Comparison of ENCODE assay signal across 18 cellular contexts in genomic region chr17:69423450-69423849, GRCh38. TPM values are rescaled to one million over a fixed set of nuclear protein-coding genes. Genes with fewer than 3 reads are reported as not detected.
DNase-seq lines count a peak whose midpoint lies in the region; ATAC-seq, FAIRE-seq and TF ChIP-seq lines count a peak whose summit lies in the region.
"Had no signal": no experiment of that assay in that cellular context is flagged by ENCODE, and none has a peak within 500 bp of the region (broad histone marks: within the 10 kb centered on the region; RNA-seq: fewer than 3 reads in every experiment).

No MANE protein-coding gene starts in this region.

- no peak for ATAC-seq in T-helper 17 cell
- no peak for ATAC-seq in stimulated activated memory B cell treated with anti-CD40 and anti-IgM and Interleukin-4, amounts not matched to agents 10 μg/mL and 1 μg/mL and 100 μg/mL, for 72 hours
- ATAC-seq: left lobe of liver had no signal

- no peaks in the 10 kb centered on the region for H3K27me3 ChIP-seq in astrocyte (ENCODE audit: insufficient read depth, low read length)

- H3K27ac Mint-ChIP-seq in activated T-cell treated with anti-CD3 and anti-CD28 coated beads, Interleukin-2, amount 50 U/mL, for 24 hours: peak overlapping the region; percentile 81
- peak overlapping the region; percentile 27 for H3K27ac Mint-ChIP-seq in T-helper 17 cell
- peak overlapping the region; percentile 22 for H3K27ac Mint-ChIP-seq in astrocyte (ENCODE audit: unreplicated experiment)
- H3K27ac Mint-ChIP-seq in stimulated activated memory B cell treated with anti-CD40 and anti-IgM and Interleukin-4, amounts not matched to agents 10 μg/mL and 1 μg/mL and 100 μg/mL, for 72 hours: peak overlapping the region; percentile 33

- H3K9me3 ChIP-seq in T-helper 17 cell (ENCODE audit: control insufficient read depth, low read length, poor library complexity, severe bottlenecking): no peaks in the 10 kb centered on the region
- no peaks in the 10 kb centered on the region for H3K9me3 ChIP-seq in astrocyte (ENCODE audit: insufficient read depth, low read depth, low read length)

- no peaks in the 10 kb centered on the region for H3K9me3 Mint-ChIP-seq in activated T-cell treated with anti-CD3 and anti-CD28 coated beads, Interleukin-2, amount 50 U/mL, for 24 hours
- no peaks in the 10 kb centered on the region for H3K9me3 Mint-ChIP-seq in astrocyte (ENCODE audit: unreplicated experiment)
- no peaks in the 10 kb centered on the region for H3K9me3 Mint-ChIP-seq in stimulated activated memory B cell treated with anti-CD40 and anti-IgM and Interleukin-4, amounts not matched to agents 10 μg/mL and 1 μg/mL and 100 μg/mL, for 72 hours

- no peaks in the 10 kb centered on the region for H3K36me3 ChIP-seq in astrocyte (ENCODE audit: insufficient read depth, low read length)

- no peak overlapping the region for H3K9ac ChIP-seq in astrocyte (ENCODE audit: low read length)

- no peak overlapping the region for H3K4me3 ChIP-seq in astrocyte (ENCODE audit: insufficient read depth, low read depth, low read length)

- FAIRE-seq in astrocyte (lab: Jason Lieb, UNC): no peak
- FAIRE-seq: small intestine had no signal

- peak overlapping the region; percentile 30 for H3K4me2 ChIP-seq in astrocyte (ENCODE audit: low read length)

- no peak for DNase-seq in activated T-cell treated with anti-CD3 and anti-CD28 coated beads, Interleukin-2, amount 50 U/mL, for 24 hours
- DNase-seq in activated T-cell treated with anti-CD3 and anti-CD28 coated beads, Interleukin-2, amount 50 U/mL, for 1 hour: no peak
- DNase-seq in T-helper 17 cell (no peak), astrocyte (ENCODE audit: low read depth) (no peak), GM13976 (ENCODE audit: low spot score) (no peak), nucleus accumbens (lab: John Stamatoyannopoulos, UW) (no peak), iPS-NIHi7 (ENCODE audit: extremely low spot score) (no peak)
- DNase-seq: activated CD4-positive, CD25-positive, alpha-beta regulatory T cell; effector memory CD4-positive, alpha-beta T cell; hypothalamus; IMR-90; NCI-H774; posterior cingulate gyrus; RPMI8226; small intestine; SW 1271 had no signal

- peaks cover 1% of the 10 kb centered on the region for H3K36me3 Mint-ChIP-seq in activated T-cell treated with anti-CD3 and anti-CD28 coated beads, Interleukin-2, amount 50 U/mL, for 24 hours (ENCODE audit: low read depth)
- H3K36me3 Mint-ChIP-seq in T-helper 17 cell (ENCODE audit: low read depth) (no peaks in the 10 kb centered on the region), astrocyte (ENCODE audit: low read depth, unreplicated experiment) (no peaks in the 10 kb centered on the region)
- H3K36me3 Mint-ChIP-seq in stimulated activated memory B cell treated with anti-CD40 and anti-IgM and Interleukin-4, amounts not matched to agents 10 μg/mL and 1 μg/mL and 100 μg/mL, for 72 hours: peaks cover 6% of the 10 kb centered on the region

- TF ChIP-seq CTCF in astrocyte (IDR thresholded peaks at IDR 0.05; ENCODE audit: insufficient read depth, low read depth, low read length) (no peak), GM13976 (IDR thresholded peaks at IDR 0.05; ENCODE audit: borderline replicate concordance, control extremely low read depth, extremely low read depth, insufficient read depth, missing control alignments) (no peak)

- H3K4me1 Mint-ChIP-seq in activated T-cell treated with anti-CD3 and anti-CD28 coated beads, Interleukin-2, amount 50 U/mL, for 24 hours (ENCODE audit: low read depth): peaks cover 64% of the 10 kb centered on the region
- H3K4me1 Mint-ChIP-seq in T-helper 17 cell (peaks cover 24% of the 10 kb centered on the region), astrocyte (ENCODE audit: low read depth, unreplicated experiment) (peaks cover 24% of the 10 kb centered on the region)
- H3K4me1 Mint-ChIP-seq in stimulated activated memory B cell treated with anti-CD40 and anti-IgM and Interleukin-4, amounts not matched to agents 10 μg/mL and 1 μg/mL and 100 μg/mL, for 72 hours: peaks cover 18% of the 10 kb centered on the region

- H3K27ac ChIP-seq in astrocyte (ENCODE audit: low read depth, low read length): no peak overlapping the region

- H2AFZ ChIP-seq in astrocyte (ENCODE audit: low read depth, low read length): no peak overlapping the region

- H3K27me3 Mint-ChIP-seq in activated T-cell treated with anti-CD3 and anti-CD28 coated beads, Interleukin-2, amount 50 U/mL, for 24 hours: no peaks in the 10 kb centered on the region
- H3K27me3 Mint-ChIP-seq in T-helper 17 cell (no peaks in the 10 kb centered on the region), astrocyte (ENCODE audit: low read depth, unreplicated experiment) (no peaks in the 10 kb centered on the region)
- no peaks in the 10 kb centered on the region for H3K27me3 Mint-ChIP-seq in stimulated activated memory B cell treated with anti-CD40 and anti-IgM and Interleukin-4, amounts not matched to agents 10 μg/mL and 1 μg/mL and 100 μg/mL, for 72 hours

- H3K4me1 ChIP-seq in astrocyte (ENCODE audit: insufficient read depth, low read length): no peaks in the 10 kb centered on the region

- in situ Hi-C loops in GM13976 (cut with MboI; ENCODE audit: low sequenced_read_pairs, unreplicated experiment): no loop called here

- H3K79me2 ChIP-seq in astrocyte (ENCODE audit: insufficient read depth, low read length): no peaks in the 10 kb centered on the region

- no peaks in the 10 kb centered on the region for H4K20me1 ChIP-seq in astrocyte (ENCODE audit: insufficient read depth, low read length)

- H3K4me3 Mint-ChIP-seq in activated T-cell treated with anti-CD3 and anti-CD28 coated beads, Interleukin-2, amount 50 U/mL, for 24 hours: peak overlapping the region; percentile 53
- H3K4me3 Mint-ChIP-seq in T-helper 17 cell: peak overlapping the region; percentile 75
- H3K4me3 Mint-ChIP-seq in astrocyte (ENCODE audit: unreplicated experiment): no peak overlapping the region
- H3K4me3 Mint-ChIP-seq in stimulated activated memory B cell treated with anti-CD40 and anti-IgM and Interleukin-4, amounts not matched to agents 10 μg/mL and 1 μg/mL and 100 μg/mL, for 72 hours: no peak overlapping the region

RNA-seq across cellular contexts. Expression of gene MAP2K6, which starts 9.0 kb away (rescaled TPM):
- 10 to 100 TPM; 16.3 to 21.2 TPM for total RNA-seq in T-helper 17 cell
- 8.8 and 10.1 TPM in 2 replicates for total RNA-seq in astrocyte

Comparison
In these comparisons a context has a peak if more than half of its experiments do, and no peak if none do; other contexts are left out.
1. H3K27ac Mint-ChIP-seq: peak in every context shown above with its lines; median percentile 81 in activated T-cell treated with anti-CD3 and anti-CD28 coated beads, Interleukin-2, amount 50 U/mL, for 24 hours; 33 in stimulated activated memory B cell treated with anti-CD40 and anti-IgM and Interleukin-4, amounts not matched to agents 10 μg/mL and 1 μg/mL and 100 μg/mL, for 72 hours; 27 in T-helper 17 cell; 22 in astrocyte.
2. H3K4me3 Mint-ChIP-seq: peak in activated T-cell treated with anti-CD3 and anti-CD28 coated beads, Interleukin-2, amount 50 U/mL, for 24 hours (single experiment) and T-helper 17 cell (single experiment); none in astrocyte (single experiment) and stimulated activated memory B cell treated with anti-CD40 and anti-IgM and Interleukin-4, amounts not matched to agents 10 μg/mL and 1 μg/mL and 100 μg/mL, for 72 hours (single experiment).